Comparison of ENCODE assay signal across 30 cellular contexts in the genomic region with DNA sequence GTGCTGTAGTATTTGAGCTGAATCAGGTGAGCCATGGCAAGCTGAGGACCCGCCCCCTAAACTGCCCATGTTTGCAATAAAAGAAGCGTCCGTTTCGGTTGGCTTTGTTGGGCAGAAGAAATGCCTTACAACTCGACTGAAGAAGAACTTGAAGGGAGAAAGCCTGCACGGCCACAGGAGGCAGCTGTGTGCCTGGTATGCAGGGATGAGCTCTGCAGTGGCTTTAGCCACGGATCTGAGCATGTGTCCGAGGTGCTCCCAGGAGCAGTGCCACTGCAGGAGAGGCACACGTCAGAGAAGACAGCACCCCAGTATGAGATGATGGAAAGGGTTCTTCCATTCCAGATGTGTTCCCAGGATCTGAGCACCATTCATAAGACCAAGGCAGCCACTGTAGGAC. TPM values are rescaled to one million over a fixed set of nuclear protein-coding genes. Genes with fewer than 3 reads are reported as not detected.
"Had no signal": no experiment of that assay in that cellular context is flagged by ENCODE, and none has a peak within 500 bp of the region (broad histone marks: within the 10 kb centered on the region; RNA-seq: fewer than 3 reads in every experiment).

No MANE protein-coding gene starts in this region.

- ATAC-seq: activated CD4-positive, alpha-beta T cell treated with anti-CD3 and anti-CD28 coated beads for 36 hours; activated T-helper 17 cell treated with anti-CD3 and anti-CD28 coated beads, Interleukin-2, amount 50 U/mL, for 72 hours; T-helper 17 cell had no signal

- H3K27me3 ChIP-seq: cardiac muscle cell had no signal

- H3K36me3 ChIP-seq: cardiac muscle cell had no signal

- H3K27ac Mint-ChIP-seq: activated CD4-positive, alpha-beta memory T cell treated with anti-CD3 and anti-CD28 coated beads, Interleukin-2, amount 10 ng/mL, durations not matched to agents 7 days and 5 days; activated CD4-positive, alpha-beta T cell treated with anti-CD3 and anti-CD28 coated beads for 36 hours; activated naive CD4-positive, alpha-beta T cell treated with anti-CD3 and anti-CD28 coated beads for 36 hours; activated naive CD8-positive, alpha-beta T cell; activated T-helper 17 cell treated with anti-CD3 and anti-CD28 coated beads, Interleukin-2, amount 50 U/mL, for 72 hours; T-helper 17 cell had no signal

- H3K4me2 ChIP-seq: KMS-11 had no signal

- H3K27me3 Mint-ChIP-seq: activated CD4-positive, alpha-beta memory T cell treated with anti-CD3 and anti-CD28 coated beads, Interleukin-2, amount 10 ng/mL, durations not matched to agents 7 days and 5 days; activated CD4-positive, alpha-beta T cell treated with anti-CD3 and anti-CD28 coated beads for 36 hours; activated naive CD8-positive, alpha-beta T cell; activated T-helper 17 cell treated with anti-CD3 and anti-CD28 coated beads, Interleukin-2, amount 50 U/mL, for 72 hours; T-helper 17 cell had no signal

- H3K4me1 Mint-ChIP-seq: activated CD4-positive, alpha-beta T cell treated with anti-CD3 and anti-CD28 coated beads for 36 hours; brain had no signal

- H3K27ac ChIP-seq: cardiac muscle cell, KMS-11 had no signal

- H3K9ac ChIP-seq: KMS-11 had no signal

- H3K36me3 Mint-ChIP-seq: brain had no signal

- H3K4me3 ChIP-seq: cardiac muscle cell had no signal

- H3K9me3 Mint-ChIP-seq: activated CD4-positive, alpha-beta memory T cell treated with anti-CD3 and anti-CD28 coated beads, Interleukin-2, amount 10 ng/mL, durations not matched to agents 7 days and 5 days; activated naive CD4-positive, alpha-beta T cell treated with anti-CD3 and anti-CD28 coated beads for 36 hours; activated T-helper 17 cell treated with anti-CD3 and anti-CD28 coated beads, Interleukin-2, amount 50 U/mL, for 72 hours; brain had no signal

- H3K4me3 Mint-ChIP-seq: activated CD4-positive, alpha-beta memory T cell treated with anti-CD3 and anti-CD28 coated beads, Interleukin-2, amount 10 ng/mL, durations not matched to agents 7 days and 5 days; activated CD4-positive, alpha-beta T cell treated with anti-CD3 and anti-CD28 coated beads for 36 hours; activated naive CD4-positive, alpha-beta T cell treated with anti-CD3 and anti-CD28 coated beads for 36 hours; activated naive CD8-positive, alpha-beta T cell; activated T-helper 17 cell treated with anti-CD3 and anti-CD28 coated beads, Interleukin-2, amount 50 U/mL, for 72 hours; brain; T-helper 17 cell had no signal

- DNase-seq: activated CD4-positive, alpha-beta memory T cell treated with anti-CD3 and anti-CD28 coated beads, Interleukin-2, amount 10 ng/mL, durations not matched to agents 7 days and 5 days; activated CD4-positive, alpha-beta T cell treated with anti-CD3 and anti-CD28 coated beads for 36 hours; activated CD4-positive, alpha-beta T cell treated with anti-CD3 and anti-CD28 coated beads, Interleukin-2, amount 50 U/mL, for 1 hour; activated CD4-positive, CD25-positive, alpha-beta regulatory T cell; activated gamma-delta T cell; activated naive CD4-positive, alpha-beta T cell treated with anti-CD3 and anti-CD28 coated beads for 36 hours; activated T-cell treated with anti-CD3 and anti-CD28 coated beads for 4 hours; activated T-cell treated with anti-CD3 and anti-CD28 coated beads, Interleukin-2, amount 50 U/mL, for 48 hours; amygdala; NCI-H1092; NCI-H1417 treated with DMSO at 0.1 percent for 48 hours; NCI-H1694; NCI-H2029; NCI-H345; NCI-H510A; NCI-H526 treated with DMSO at 0.1 percent for 48 hours; NCI-H82; SIG-M5; T-helper 17 cell; T-helper 9 cell had no signal

RNA-seq across cellular contexts. Expression of gene LINC00237, which starts 43.2 kb away (rescaled TPM):
- total RNA-seq: activated CD4-positive, alpha-beta memory T cell treated with anti-CD3 and anti-CD28 coated beads, Interleukin-2, amount 10 ng/mL, durations not matched to agents 7 days and 5 days; activated CD4-positive, alpha-beta T cell treated with anti-CD3 and anti-CD28 coated beads for 36 hours; activated CD8-positive, alpha-beta memory T cell treated with anti-CD3 and anti-CD28 coated beads for 36 hours; activated naive CD4-positive, alpha-beta T cell treated with anti-CD3 and anti-CD28 coated beads for 36 hours; activated T-helper 17 cell treated with anti-CD3 and anti-CD28 coated beads, Interleukin-2, amount 50 U/mL, for 72 hours; astrocyte; cardiac muscle cell; MCF 10A; OCI-LY7; RPMI7951; T-helper 17 cell had no signal
- polyA plus RNA-seq: cardiac muscle cell had no signal
